12 cellular contexts compared by ENCODE assay signal in the genomic region with DNA sequence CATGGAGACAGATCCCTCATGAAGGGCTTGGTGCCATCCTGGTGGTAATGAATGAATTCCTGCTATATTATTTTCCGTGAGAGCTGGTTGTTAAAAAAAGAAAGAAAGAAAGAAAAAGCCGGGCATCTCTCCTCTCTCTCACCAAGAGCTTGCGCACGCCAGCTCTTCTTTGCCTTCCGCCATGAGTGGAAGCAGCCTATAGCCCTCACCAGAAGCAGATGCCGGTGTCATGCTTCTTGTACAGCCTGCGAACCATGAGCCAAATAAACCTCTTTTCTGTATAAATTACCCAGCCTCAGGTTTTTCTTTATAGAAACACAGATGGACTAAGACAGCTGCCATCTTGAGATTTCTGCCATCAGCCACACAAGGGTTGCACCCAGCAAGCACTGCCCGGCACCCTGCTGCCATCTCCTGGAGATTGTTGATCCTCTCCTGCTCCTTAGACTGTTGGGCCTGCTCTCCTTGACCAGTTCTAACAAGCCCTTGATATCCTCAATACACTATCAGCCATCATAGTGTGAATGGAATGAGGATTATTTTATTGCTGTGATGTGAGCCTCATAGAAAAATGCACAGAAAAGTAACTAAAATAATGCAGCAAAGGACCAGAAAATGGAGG. TPM values are rescaled to one million over a fixed set of nuclear protein-coding genes. Genes with fewer than 3 reads are reported as not detected.
DNase-seq lines count a peak whose midpoint lies in the region; ATAC-seq and TF ChIP-seq lines count a peak whose summit lies in the region.
"Had no signal": no experiment of that assay in that cellular context is flagged by ENCODE, and none has a peak within 500 bp of the region (broad histone marks: within the 10 kb centered on the region; RNA-seq: fewer than 3 reads in every experiment).

No MANE protein-coding gene starts in this region.

- H4K20me1 ChIP-seq in SU-DHL-6 (ENCODE audit: low read depth, low read length), result no peaks in the 10 kb centered on the region

- DNase-seq in DMS 273 (lab: John Stamatoyannopoulos, UW; ENCODE audit: unreplicated experiment) (peak; percentile 30), DMS 273 treated with DMSO at 0.1 percent for 48 hours (lab: John Stamatoyannopoulos, UW) (no peak), HFF-Myc (ENCODE audit: extremely low read depth, low read depth) (no peak), left lobe of liver (ENCODE audit: low spot score) (no peak), head of caudate nucleus (no peak)
- no peak for DNase-seq in stimulated activated effector memory CD8-positive, alpha-beta T cell treated with anti-CD3 and anti-CD28 coated beads, Interleukin-12 subunit alpha, Interleukin-12 subunit beta, amount 100 ng/mL, for 72 hours (ENCODE audit: low spot score in 2 of 2)
- DNase-seq: NCI-H446 had no signal

- H2AFZ ChIP-seq in SU-DHL-6 (ENCODE audit: low read depth, low read length, severe bottlenecking), result no peak overlapping the region

- intact Hi-C loops in head of caudate nucleus (cut with DNase I), result no loop called here

- H3K27me3 ChIP-seq in SU-DHL-6 (ENCODE audit: low read length), result no peaks in the 10 kb centered on the region

- TF ChIP-seq CTCF in HFF-Myc (IDR thresholded peaks at IDR 0.05; ENCODE audit: low read depth, low read length, missing control alignments) (peak; percentile 24), SU-DHL-6 (IDR thresholded peaks at IDR 0.05; ENCODE audit: insufficient read depth, low read length, poor library complexity, severe bottlenecking) (peak; percentile 20)

- H3F3A ChIP-seq in SU-DHL-6 (ENCODE audit: insufficient read depth), result no peaks in the 10 kb centered on the region

- peaks cover 3% of the 10 kb centered on the region for H3K4me1 Mint-ChIP-seq in stimulated activated effector memory CD8-positive, alpha-beta T cell treated with anti-CD3 and anti-CD28 coated beads, Interleukin-12 subunit alpha, Interleukin-12 subunit beta, amount 100 ng/mL, for 72 hours

- H3K4me2 ChIP-seq in SU-DHL-6 (ENCODE audit: low read depth, low read length, poor library complexity, severe bottlenecking), result no peak overlapping the region

- H3K36me3 ChIP-seq in SU-DHL-6 (ENCODE audit: low read length), result no peaks in the 10 kb centered on the region
- H3K36me3 ChIP-seq: tibial nerve had no signal

- H3K4me3 ChIP-seq in HFF-Myc (replicated peaks; ENCODE audit: low read depth, low read length), result no peak overlapping the region
- no peak overlapping the region for H3K4me3 ChIP-seq in SU-DHL-6 (ENCODE audit: insufficient read depth, low read length, poor library complexity, severe bottlenecking)
- H3K4me3 ChIP-seq: lung, tibial nerve had no signal

- H3K27ac Mint-ChIP-seq in stimulated activated effector memory CD8-positive, alpha-beta T cell treated with anti-CD3 and anti-CD28 coated beads, Interleukin-12 subunit alpha, Interleukin-12 subunit beta, amount 100 ng/mL, for 72 hours, result no peak overlapping the region

- H3K9me3 Mint-ChIP-seq in stimulated activated effector memory CD8-positive, alpha-beta T cell treated with anti-CD3 and anti-CD28 coated beads, Interleukin-12 subunit alpha, Interleukin-12 subunit beta, amount 100 ng/mL, for 72 hours, result no peaks in the 10 kb centered on the region

- no peak overlapping the region for H3K4me3 Mint-ChIP-seq in stimulated activated effector memory CD8-positive, alpha-beta T cell treated with anti-CD3 and anti-CD28 coated beads, Interleukin-12 subunit alpha, Interleukin-12 subunit beta, amount 100 ng/mL, for 72 hours

- no peaks in the 10 kb centered on the region for H3K9me2 ChIP-seq in SU-DHL-6 (replicated peaks; ENCODE audit: insufficient read depth, low read length)

- H3K9ac ChIP-seq in SU-DHL-6 (ENCODE audit: low read length), result no peak overlapping the region

- no peak overlapping the region for H3K27ac ChIP-seq in SU-DHL-6 (ENCODE audit: low read depth, low read length)
- H3K27ac ChIP-seq: tibial nerve had no signal

- H3K9me3 ChIP-seq in SU-DHL-6 (ENCODE audit: insufficient read depth, low read length), result no peaks in the 10 kb centered on the region
- H3K9me3 ChIP-seq: tibial nerve had no signal

- no peaks in the 10 kb centered on the region for H3K79me2 ChIP-seq in SU-DHL-6 (ENCODE audit: insufficient read depth, low read length)

- no peaks in the 10 kb centered on the region for H3K36me3 Mint-ChIP-seq in stimulated activated effector memory CD8-positive, alpha-beta T cell treated with anti-CD3 and anti-CD28 coated beads, Interleukin-12 subunit alpha, Interleukin-12 subunit beta, amount 100 ng/mL, for 72 hours

- peak; percentile 52 for ATAC-seq in left lobe of liver
- ATAC-seq in GM21515 (IDR thresholded peaks at IDR 0.05; ENCODE audit: unreplicated experiment), result no peak
- no peak for ATAC-seq in stimulated activated effector memory CD8-positive, alpha-beta T cell treated with anti-CD3 and anti-CD28 coated beads, Interleukin-12 subunit alpha, Interleukin-12 subunit beta, amount 100 ng/mL, for 72 hours

RNA-seq across cellular contexts. Expression of a gene that starts 3.5 kb away (rescaled TPM):
- total RNA-seq in left lobe of liver, result 763 TPM
- total RNA-seq: dermis microvascular lymphatic vessel endothelial cell, tibial nerve had no signal

RNA-seq across cellular contexts. Expression of a gene that starts 30.8 kb away (rescaled TPM):
- 49.9 TPM for total RNA-seq in left lobe of liver
- total RNA-seq: dermis microvascular lymphatic vessel endothelial cell, lung, tibial nerve had no signal

RNA-seq across cellular contexts. Expression of a gene that starts 38.8 kb away (rescaled TPM):
- 35.3 TPM for total RNA-seq in left lobe of liver

RNA-seq across cellular contexts. Expression of a gene that starts 42.2 kb away (rescaled TPM):
- total RNA-seq in left lobe of liver, result 6.4 TPM

RNA-seq across cellular contexts. Expression of a gene that starts 56.5 kb away (rescaled TPM):
- 324 TPM for total RNA-seq in left lobe of liver
- total RNA-seq: dermis microvascular lymphatic vessel endothelial cell, tibial nerve had no signal
